ENCODE assay signal across 21 cellular contexts in the genomic region with DNA sequence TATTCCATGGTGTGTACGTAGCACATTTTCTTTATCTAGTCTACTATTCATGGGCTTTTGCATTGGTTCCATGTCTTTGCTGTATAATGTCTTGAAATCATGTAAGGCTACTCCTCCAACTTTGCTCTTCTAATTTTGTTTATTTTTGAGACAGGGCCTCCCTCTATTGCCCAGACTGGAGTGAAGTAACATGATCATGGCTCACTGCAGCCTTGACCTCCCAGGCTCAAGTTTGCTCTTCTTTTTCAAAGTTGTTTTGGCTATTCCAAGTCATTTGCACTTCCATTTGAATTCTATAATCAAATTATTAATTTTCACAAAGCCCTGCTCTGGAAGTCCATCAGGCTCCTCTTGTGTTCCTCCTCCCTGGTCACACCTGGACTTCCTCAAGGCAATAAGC.
A peak's percentile ranks its signal among the peaks of the same experiment; 100 is the strongest.
DNase-seq lines count a peak whose midpoint lies in the region; ATAC-seq, FAIRE-seq and TF ChIP-seq lines count a peak whose summit lies in the region.
"Had no signal": no experiment of that assay in that cellular context is flagged by ENCODE, and none has a peak within 500 bp of the region (broad histone marks: within the 10 kb centered on the region; RNA-seq: fewer than 3 reads in every experiment).

No MANE protein-coding gene starts in this region.

- peak; percentile 3 for FAIRE-seq in TTC549 (lab: Jason Lieb, UNC)

- no peak overlapping the region for H3K9ac ChIP-seq in neural progenitor cell

- H3K36me3 Mint-ChIP-seq in CD4-positive, CD25-positive, alpha-beta regulatory T cell = no peaks in the 10 kb centered on the region
- no peaks in the 10 kb centered on the region for H3K36me3 Mint-ChIP-seq in neural progenitor cell

- TF ChIP-seq POLR2A in right lobe of liver (IDR thresholded peaks at IDR 0.05) = no peak

- peaks cover 23 to 40% (median 36%) of the 10 kb centered on the region in 4 donors for H3K4me1 Mint-ChIP-seq in CD4-positive, CD25-positive, alpha-beta regulatory T cell
- H3K4me1 Mint-ChIP-seq in neural progenitor cell = peaks cover 14% of the 10 kb centered on the region

- no peaks in the 10 kb centered on the region for H3K9me3 Mint-ChIP-seq in CD4-positive, CD25-positive, alpha-beta regulatory T cell
- no peaks in the 10 kb centered on the region for H3K9me3 Mint-ChIP-seq in neural progenitor cell
- H3K9me3 Mint-ChIP-seq: T-helper 1 cell treated with Interleukin-12 subunit alpha and Interleukin-12 subunit beta and Interleukin-4 antibody, amounts not matched to agents 30 μg/mL and 1 μg/mL, for 36 hours had no signal

- no peaks in the 10 kb centered on the region for H3K9me3 ChIP-seq in CD4-positive, CD25-positive, alpha-beta regulatory T cell (ENCODE audit: control insufficient read depth in 2 of 2, low read length in 2 of 2)
- H3K9me3 ChIP-seq in right lobe of liver (no peaks in the 10 kb centered on the region), neural progenitor cell (ENCODE audit: low read depth) (no peaks in the 10 kb centered on the region)

- peaks cover 30% of the 10 kb centered on the region for H3K4me1 ChIP-seq in CD4-positive, CD25-positive, alpha-beta regulatory T cell (ENCODE audit: control insufficient read depth, insufficient read depth, low read length, poor library complexity, severe bottlenecking)
- H3K4me1 ChIP-seq in right lobe of liver (no peaks in the 10 kb centered on the region), neural progenitor cell (no peaks in the 10 kb centered on the region)

- no peak for DNase-seq in CD4-positive, CD25-positive, alpha-beta regulatory T cell
- DNase-seq in GM20000 (ENCODE audit: low spot score) = no peak
- no peak for DNase-seq in right lobe of liver
- DNase-seq in Ammon's horn (ENCODE audit: low spot score) = no peak
- no peak for DNase-seq in neural progenitor cell (ENCODE audit: low spot score)
- DNase-seq: activated CD4-positive, CD25-positive, alpha-beta regulatory T cell; activated CD8-positive, alpha-beta memory T cell treated with anti-CD3 and anti-CD28 coated beads for 24 hours; amniotic stem cell; C1 segment of cervical spinal cord; DMS79; GOT3; hippocampal formation; islet precursor cell; mesenchymal stem cell; NCI-H1092 treated with DMSO at 0.1 percent for 48 hours; NCI-H510A treated with DMSO at 0.1 percent for 48 hours; SIG-M5; stimulated activated CD8-positive, alpha-beta memory T cell treated with anti-CD3 and anti-CD28 coated beads, Interleukin-4, amount 100 ng/mL, for 48 hours had no signal

- H4K20me1 ChIP-seq in neural progenitor cell (ENCODE audit: low read depth) = no peaks in the 10 kb centered on the region

- no peak overlapping the region for H3K4me3 Mint-ChIP-seq in CD4-positive, CD25-positive, alpha-beta regulatory T cell
- no peak overlapping the region for H3K4me3 Mint-ChIP-seq in neural progenitor cell

- ATAC-seq in CD4-positive, CD25-positive, alpha-beta regulatory T cell (ENCODE audit: low read depth in 2 of 2) = no peak
- ATAC-seq in right lobe of liver = peak in 3 of 4 donors; percentile 17 to 64 (median 41)
- ATAC-seq in HG02938 (IDR thresholded peaks at IDR 0.05; ENCODE audit: unreplicated experiment) = no peak

- H3K36me3 ChIP-seq in CD4-positive, CD25-positive, alpha-beta regulatory T cell (ENCODE audit: control insufficient read depth, insufficient read depth, low read length) = no peaks in the 10 kb centered on the region
- H3K36me3 ChIP-seq in right lobe of liver (no peaks in the 10 kb centered on the region), neural progenitor cell (no peaks in the 10 kb centered on the region)

- no peak overlapping the region for H3K27ac ChIP-seq in CD4-positive, CD25-positive, alpha-beta regulatory T cell (ENCODE audit: insufficient read depth, low read length, poor library complexity, severe bottlenecking)
- H3K27ac ChIP-seq in right lobe of liver = no peak overlapping the region
- H3K27ac ChIP-seq in neural progenitor cell = no peak overlapping the region

- intact Hi-C loops in right lobe of liver (cut with DNase I) = no loop called here

- no peaks in the 10 kb centered on the region for H3K79me2 ChIP-seq in neural progenitor cell (ENCODE audit: low read depth)

- H3K4me3 ChIP-seq in CD4-positive, CD25-positive, alpha-beta regulatory T cell (ENCODE audit: low read depth, low read length) = no peak overlapping the region
- no peak overlapping the region for H3K4me3 ChIP-seq in right lobe of liver
- no peak overlapping the region for H3K4me3 ChIP-seq in neural progenitor cell

- H3F3A ChIP-seq in neural progenitor cell (ENCODE audit: low read depth) = peaks cover 14% of the 10 kb centered on the region

- TF ChIP-seq CTCF in GM20000 (IDR thresholded peaks at IDR 0.05; ENCODE audit: extremely low read depth, missing control alignments) (peak; percentile 1), right lobe of liver (IDR thresholded peaks at IDR 0.05) (peak in 1 of 4 donors; percentile 29), neural progenitor cell (IDR thresholded peaks at IDR 0.05) (no peak)

- no peak overlapping the region for H2AFZ ChIP-seq in neural progenitor cell (replicated peaks)

- H3K27ac Mint-ChIP-seq in CD4-positive, CD25-positive, alpha-beta regulatory T cell = peak overlapping the region in 2 of 3 donors; percentile 84 to 91
- no peak overlapping the region for H3K27ac Mint-ChIP-seq in neural progenitor cell

- H3K4me2 ChIP-seq in neural progenitor cell = no peak overlapping the region

- H3K27me3 ChIP-seq in CD4-positive, CD25-positive, alpha-beta regulatory T cell (ENCODE audit: control insufficient read depth, insufficient read depth, low read length) = no peaks in the 10 kb centered on the region
- no peaks in the 10 kb centered on the region for H3K27me3 ChIP-seq in right lobe of liver
- H3K27me3 ChIP-seq in neural progenitor cell = no peaks in the 10 kb centered on the region

- 90% methylated on average over 1 of the region's 1 CpG for WGBS in right lobe of liver (ENCODE audit: insufficient coverage, low coverage, low lambda C conversion rate, missing lambda C conversion rate)

- peaks cover 6% of the 10 kb centered on the region for H3K27me3 Mint-ChIP-seq in CD4-positive, CD25-positive, alpha-beta regulatory T cell
- H3K27me3 Mint-ChIP-seq in neural progenitor cell (ENCODE audit: insufficient read depth, low read depth) = no peaks in the 10 kb centered on the region

Comparison
In these comparisons a context has a peak if more than half of its experiments do, and no peak if none do; other contexts are left out.
1. ATAC-seq: peak in right lobe of liver (3 of 4); none in CD4-positive, CD25-positive, alpha-beta regulatory T cell (0 of 2) and HG02938 (single experiment).